Comparison of ENCODE assay signal across 20 cellular contexts in genomic region chr2:107811376-107811775, GRCh38. TPM values are rescaled to one million over a fixed set of nuclear protein-coding genes. Genes with fewer than 3 reads are reported as not detected.
"Had no signal": no experiment of that assay in that cellular context is flagged by ENCODE, and none has a peak within 500 bp of the region (broad histone marks: within the 10 kb centered on the region; RNA-seq: fewer than 3 reads in every experiment).

No MANE protein-coding gene starts in this region.

- H3K4me3 ChIP-seq: gastrocnemius medialis, heart right ventricle, lower lobe of right lung, spleen, stomach, testis, upper lobe of right lung had no signal

- H3K4me1 Mint-ChIP-seq: activated naive CD8-positive, alpha-beta T cell treated with anti-CD3 and anti-CD28 coated beads, Interleukin-2, amount 50 U/mL, for 24 hours; mesothelial cell of epicardium had no signal

- H3K9me3 Mint-ChIP-seq: activated naive CD8-positive, alpha-beta T cell treated with anti-CD3 and anti-CD28 coated beads, Interleukin-2, amount 50 U/mL, for 24 hours had no signal

- H3K36me3 ChIP-seq: gastrocnemius medialis, heart right ventricle, lower lobe of right lung, spleen, stomach, upper lobe of right lung had no signal

- ATAC-seq: activated CD4-positive, CD25-positive, alpha-beta regulatory T cell treated with anti-CD3 and anti-CD28 coated beads, Interleukin-2, amount 50 U/mL, for 24 hours; activated naive CD8-positive, alpha-beta T cell treated with anti-CD3 and anti-CD28 coated beads, Interleukin-2, amount 50 U/mL, for 24 hours; effector memory CD8-positive, alpha-beta T cell; gastrocnemius medialis; heart right ventricle; left colon; lower lobe of right lung; sciatic nerve; upper lobe of right lung had no signal

- H3K27ac Mint-ChIP-seq: activated naive CD4-positive, alpha-beta T cell treated with anti-CD3 and anti-CD28 coated beads for 36 hours; activated naive CD8-positive, alpha-beta T cell treated with anti-CD3 and anti-CD28 coated beads, Interleukin-2, amount 50 U/mL, for 24 hours; effector memory CD8-positive, alpha-beta T cell; mesothelial cell of epicardium had no signal

- H3K4me3 Mint-ChIP-seq: activated naive CD4-positive, alpha-beta T cell treated with anti-CD3 and anti-CD28 coated beads for 36 hours; activated naive CD8-positive, alpha-beta T cell treated with anti-CD3 and anti-CD28 coated beads, Interleukin-2, amount 50 U/mL, for 24 hours; effector memory CD8-positive, alpha-beta T cell; mesothelial cell of epicardium had no signal

- H3K27me3 ChIP-seq: gastrocnemius medialis, heart right ventricle, spleen, stomach, testis, upper lobe of right lung had no signal

- FAIRE-seq: astrocyte had no signal

- H3K9me3 ChIP-seq: gastrocnemius medialis, heart right ventricle, lower lobe of right lung, stomach, testis, upper lobe of right lung had no signal

- H3K36me3 Mint-ChIP-seq: mesothelial cell of epicardium had no signal

- DNase-seq: activated CD4-positive, alpha-beta T cell treated with anti-CD3 and anti-CD28 coated beads, Interleukin-2, amount 50 U/mL, for 1 hour; activated naive CD4-positive, alpha-beta T cell treated with anti-CD3 and anti-CD28 coated beads for 36 hours; activated naive CD8-positive, alpha-beta T cell treated with anti-CD3 and anti-CD28 coated beads, Interleukin-2, amount 50 U/mL, for 24 hours; dermis blood vessel endothelial cell; effector memory CD8-positive, alpha-beta T cell; erythroblast; gastrocnemius medialis; heart right ventricle; left colon; lower lobe of right lung; spleen; stomach; T1000; testis; upper lobe of right lung had no signal

- H3K27me3 Mint-ChIP-seq: activated naive CD8-positive, alpha-beta T cell treated with anti-CD3 and anti-CD28 coated beads, Interleukin-2, amount 50 U/mL, for 24 hours; effector memory CD8-positive, alpha-beta T cell had no signal

RNA-seq across cellular contexts. Expression of gene RGPD4, which starts 15.3 kb away (rescaled TPM):
- total RNA-seq: astrocyte, dermis blood vessel endothelial cell, lower lobe of right lung, pulmonary artery endothelial cell, stomach had no signal
